29 cellular contexts compared by ENCODE assay signal in genomic region chr16:77539336-77539735, GRCh38.
"Had no signal": no experiment of that assay in that cellular context is flagged by ENCODE, and none has a peak within 500 bp of the region (broad histone marks: within the 10 kb centered on the region; RNA-seq: fewer than 3 reads in every experiment).

No MANE protein-coding gene starts in this region.

- FAIRE-seq: endometrium, kidney had no signal

- DNase-seq: colonic mucosa; cortex of kidney; effector CD8-positive, alpha-beta T cell; effector memory CD8-positive, alpha-beta T cell; endodermal cell; erythroblast; foreskin fibroblast; foreskin melanocyte; gastrocnemius medialis; glutamatergic neuron; head of caudate nucleus; heart right ventricle; hippocampal formation; immature natural killer cell; islet precursor cell; kidney; kidney glomerular epithelial cell; left colon; left lung; left ventricle myocardium superior; lower lobe of right lung; mesenchymal stem cell; mucosa of descending colon; naive B cell had no signal

- H3K9me3 ChIP-seq: colonic mucosa, gastrocnemius medialis, heart right ventricle, left lung, lower lobe of right lung, mucosa of descending colon had no signal

- H3K27me3 ChIP-seq: colonic mucosa, gastrocnemius medialis, left lung had no signal

- H3K27ac ChIP-seq: colonic mucosa, epithelial cell of prostate, gastrocnemius medialis, heart right ventricle, left lung, lower lobe of right lung had no signal

- H3K27me3 Mint-ChIP-seq: dendritic cell treated with granulocyte-macrophage colony-stimulating factor and Interleukin-4, amounts not matched to agents 40 ng/mL and 50 ng/mL, for 4 days had no signal

- H3K36me3 Mint-ChIP-seq: immature natural killer cell, mesothelial cell of epicardium, naive B cell had no signal

- H3K4me1 ChIP-seq: colonic mucosa, gastrocnemius medialis, heart right ventricle, left lung, lower lobe of right lung had no signal

- ATAC-seq: effector memory CD8-positive, alpha-beta T cell; esophagus mucosa; gastrocnemius medialis; heart right ventricle; left colon; left lung; left ventricle myocardium superior; lower lobe of right lung; mucosa of descending colon had no signal

- H3K36me3 ChIP-seq: colonic mucosa, gastrocnemius medialis, heart right ventricle, left lung, lower lobe of right lung had no signal

- H3K9me3 Mint-ChIP-seq: dendritic cell treated with granulocyte-macrophage colony-stimulating factor and Interleukin-4, amounts not matched to agents 40 ng/mL and 50 ng/mL, for 4 days; effector memory CD8-positive, alpha-beta T cell; endodermal cell; immature natural killer cell; mesothelial cell of epicardium had no signal

- H3K4me3 ChIP-seq: colonic mucosa, gastrocnemius medialis, heart right ventricle, left lung, lower lobe of right lung, mucosa of descending colon had no signal

- H3K4me1 Mint-ChIP-seq: immature natural killer cell, naive B cell had no signal

- H3K27ac Mint-ChIP-seq: dendritic cell treated with granulocyte-macrophage colony-stimulating factor and Interleukin-4, amounts not matched to agents 40 ng/mL and 50 ng/mL, for 4 days; effector memory CD8-positive, alpha-beta T cell; endodermal cell; immature natural killer cell; naive B cell had no signal

- H3K4me3 Mint-ChIP-seq: dendritic cell treated with granulocyte-macrophage colony-stimulating factor and Interleukin-4, amounts not matched to agents 40 ng/mL and 50 ng/mL, for 4 days; effector memory CD8-positive, alpha-beta T cell; endodermal cell; immature natural killer cell; mesothelial cell of epicardium; naive B cell had no signal
